ENCODE assay signal across 19 cellular contexts in genomic region chr14:64249363-64249762, GRCh38. TPM values are rescaled to one million over a fixed set of nuclear protein-coding genes. Genes with fewer than 3 reads are reported as not detected.
DNase-seq lines count a peak whose midpoint lies in the region; ATAC-seq and TF ChIP-seq lines count a peak whose summit lies in the region.
"Had no signal": no experiment of that assay in that cellular context is flagged by ENCODE, and none has a peak within 500 bp of the region (broad histone marks: within the 10 kb centered on the region; RNA-seq: fewer than 3 reads in every experiment).

No MANE protein-coding gene starts in this region.

- DNase-seq in adrenal gland (peak in 3 of 7 donors; percentile 56 to 68 (median 67)), fibroblast of pulmonary artery (ENCODE audit: low read depth) (peak; percentile 77), ovary (peak in 1 of 5 donors; percentile 39), testis (peak; percentile 53), foreskin melanocyte (no peak), psoas muscle (no peak)
- DNase-seq: C1 segment of cervical spinal cord; Caco-2; CD4-positive, alpha-beta memory T cell; DMS153; DND-41; H9 had no signal

- H3K9me3 ChIP-seq in adrenal gland (replicated peaks in 1 of 3), result no peaks in the 10 kb centered on the region
- H3K9me3 ChIP-seq in ovary, result no peaks in the 10 kb centered on the region
- H3K9me3 ChIP-seq in testis, result no peaks in the 10 kb centered on the region
- no peaks in the 10 kb centered on the region for H3K9me3 ChIP-seq in psoas muscle
- H3K9me3 ChIP-seq: Caco-2 had no signal

- H3K27ac ChIP-seq in adrenal gland (peak overlapping the region; percentile 19 to 76 (median 67)), ovary (peak overlapping the region in 1 of 2 donors; percentile 74), testis (peak overlapping the region; percentile 58 to 66), psoas muscle (no peak overlapping the region)

- ATAC-seq in GM21528 (IDR thresholded peaks at IDR 0.05; ENCODE audit: low FRiP score, unreplicated experiment), result no peak
- no peak for ATAC-seq in psoas muscle
- ATAC-seq in HG02852 (IDR thresholded peaks at IDR 0.05; ENCODE audit: unreplicated experiment), result no peak
- ATAC-seq: GM23338, HCT116 had no signal

- no peak overlapping the region for H3K4me3 ChIP-seq in adrenal gland
- H3K4me3 ChIP-seq in fibroblast of pulmonary artery (replicated peaks; ENCODE audit: low read depth, low read length), result no peak overlapping the region
- H3K4me3 ChIP-seq in ovary, result no peak overlapping the region
- no peak overlapping the region for H3K4me3 ChIP-seq in testis
- no peak overlapping the region for H3K4me3 ChIP-seq in psoas muscle
- H3K4me3 ChIP-seq: GM23338 had no signal

- TF ChIP-seq EP300 in ovary (IDR thresholded peaks at IDR 0.05), result peak; percentile 27

- H3K4me1 ChIP-seq in adrenal gland (replicated peaks in 1 of 2) (peaks cover 20 to 47% of the 10 kb centered on the region in 2 donors), ovary (ENCODE audit: insufficient read depth) (peaks cover 8% of the 10 kb centered on the region), testis (peaks cover 15% of the 10 kb centered on the region), psoas muscle (no peaks in the 10 kb centered on the region)
- H3K4me1 ChIP-seq: Caco-2 had no signal

- intact Hi-C loops in adrenal gland (cut with DNase I) (no loop called here), ovary (cut with DNase I) (no loop called here), testis (cut with DNase I; ENCODE audit: low total_unique reads) (no loop called here), psoas muscle (cut with DNase I) (no loop called here)

- 23 to 37% (median 29%) methylated on average over 7 of the region's 7 CpGs for WGBS in adrenal gland, 4 donors
- WGBS in ovary, 3 donors, result 3 to 15% (median 9%) methylated on average over 7 of the region's 7 CpGs
- 20 to 41% methylated on average over 7 of the region's 7 CpGs for WGBS in testis, 2 donors
- 60 to 69% (median 63%) methylated on average over 7 of the region's 7 CpGs for WGBS in psoas muscle, 3 donors

- H3K36me3 ChIP-seq in adrenal gland (replicated peaks in 1 of 2) (no peaks in the 10 kb centered on the region), ovary (no peaks in the 10 kb centered on the region), testis (ENCODE audit: low read depth, missing control alignments) (no peaks in the 10 kb centered on the region), psoas muscle (ENCODE audit: insufficient read depth in 1 of 2, low read depth in 1 of 2) (no peaks in the 10 kb centered on the region)

- H3K27me3 ChIP-seq in adrenal gland, result no peaks in the 10 kb centered on the region
- H3K27me3 ChIP-seq in ovary, result no peaks in the 10 kb centered on the region
- H3K27me3 ChIP-seq in testis, result no peaks in the 10 kb centered on the region
- no peaks in the 10 kb centered on the region for H3K27me3 ChIP-seq in psoas muscle (ENCODE audit: insufficient read depth in 3 of 3, low read length in 2 of 3)

- TF ChIP-seq CTCF in adrenal gland (IDR thresholded peaks at IDR 0.05), result no peak
- no peak for TF ChIP-seq CTCF in fibroblast of pulmonary artery (IDR thresholded peaks at IDR 0.05; ENCODE audit: low read length, missing control alignments)
- no peak for TF ChIP-seq CTCF in ovary (IDR thresholded peaks at IDR 0.05)
- TF ChIP-seq CTCF in testis (IDR thresholded peaks at IDR 0.05), result no peak
- TF ChIP-seq CTCF in psoas muscle (IDR thresholded peaks at IDR 0.05), result no peak

- TF ChIP-seq POLR2A in adrenal gland (IDR thresholded peaks at IDR 0.05), result no peak
- TF ChIP-seq POLR2A in ovary (IDR thresholded peaks at IDR 0.05), result no peak
- TF ChIP-seq POLR2A in testis (IDR thresholded peaks at IDR 0.05), result no peak

RNA-seq across cellular contexts. Expression of gene ESR2, which starts 44.8 kb away (rescaled TPM):
- total RNA-seq in adrenal gland (10 to 100 TPM in 7 of 8 donors, 1 to 10 TPM in 1; 5.2 to 36.0 (median 24.7) TPM), ovary (10 to 100 TPM in 5 of 7 donors, 1 to 10 TPM in 2; 7.7 to 26.2 (median 22.3) TPM), testis (10 to 100 TPM; 19.8 to 33.3 TPM), psoas muscle (1 to 10 TPM in 1 of 4 donors, under 1 TPM in 2, not detected in 1; 0.27 to 1.5 (median 0.81) TPM)
- polyA plus RNA-seq in adrenal gland (1 to 10 TPM; 3.0 to 6.1 (median 5.0) TPM), ovary (1 to 10 TPM; 5.1 TPM), testis (ENCODE audit: insufficient read depth, low read depth, low replicate concordance) (17.2 TPM), psoas muscle (under 1 TPM in 2 of 3 donors, not detected in 1; 0.21 to 0.77 TPM)
- total RNA-seq: A172; CD4-positive, alpha-beta memory T cell; H4 had no signal
- polyA plus RNA-seq: BJ had no signal

Comparison
In these comparisons a context has a peak if more than half of its experiments do, and no peak if none do; other contexts are left out.
1. DNase-seq: peak in fibroblast of pulmonary artery (single experiment) and testis (single experiment); none in foreskin melanocyte (single experiment) and psoas muscle (0 of 2).